13 cellular contexts compared by ENCODE assay signal in the genomic region with DNA sequence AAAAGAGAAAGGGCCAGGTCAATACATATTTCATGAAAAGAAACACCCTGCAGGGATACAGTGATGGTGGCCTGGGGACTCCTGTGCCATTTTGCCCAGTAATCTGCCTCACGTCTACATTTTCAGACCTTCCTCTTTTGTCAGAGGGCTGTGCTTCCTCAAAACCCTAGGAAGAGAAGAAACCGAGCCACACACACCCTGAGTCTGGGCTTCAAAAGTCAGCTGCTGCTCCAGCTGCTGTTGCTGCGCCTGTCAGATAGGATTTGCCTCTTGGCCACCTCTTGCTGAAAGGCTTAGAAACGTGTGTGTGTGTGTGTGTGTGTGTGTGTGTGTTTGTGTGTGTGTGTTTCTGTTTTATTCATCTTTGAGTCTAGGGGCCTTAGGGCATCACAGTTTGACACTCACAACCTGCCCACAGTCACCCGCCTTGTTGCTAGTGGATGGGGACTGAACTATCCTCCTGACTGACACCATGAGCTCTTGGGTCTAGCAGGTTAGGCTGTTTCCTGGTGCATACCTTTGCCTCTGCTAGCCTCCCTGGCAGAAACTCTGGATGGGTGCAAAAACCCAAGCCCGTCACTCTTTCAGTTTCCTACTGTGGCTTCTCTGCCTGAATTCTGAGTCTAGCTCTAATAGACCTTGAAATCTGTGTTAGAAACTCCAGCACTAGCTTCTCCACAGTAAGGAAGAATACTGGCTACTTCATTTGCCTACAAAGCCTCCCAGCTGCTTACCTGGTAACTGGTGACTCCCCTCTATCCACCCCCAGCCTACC.
A peak's percentile ranks its signal among the peaks of the same experiment; 100 is the strongest.
DNase-seq lines count a peak whose midpoint lies in the region; ATAC-seq and TF ChIP-seq lines count a peak whose summit lies in the region.
"Had no signal": no experiment of that assay in that cellular context is flagged by ENCODE, and none has a peak within 500 bp of the region (broad histone marks: within the 10 kb centered on the region; RNA-seq: fewer than 3 reads in every experiment).

No MANE protein-coding gene starts in this region.

- no peak overlapping the region for H3K4me3 Mint-ChIP-seq in Calu3 (ENCODE audit: low read depth, unreplicated experiment)
- H3K4me3 Mint-ChIP-seq: activated CD8-positive, alpha-beta memory T cell treated with anti-CD3 and anti-CD28 coated beads, Interleukin-2, amount 10 ng/mL, durations not matched to agents 7 days and 5 days; activated naive CD8-positive, alpha-beta T cell treated with anti-CD3 and anti-CD28 coated beads, Interleukin-2, amount 50 U/mL, for 24 hours had no signal

- ATAC-seq in heart left ventricle (peak in 3 of 4 donors; percentile 11 to 64 (median 62)), upper lobe of right lung (peak; percentile 90)
- ATAC-seq: activated CD8-positive, alpha-beta memory T cell treated with anti-CD3 and anti-CD28 coated beads, Interleukin-2, amount 10 ng/mL, durations not matched to agents 7 days and 5 days; activated naive CD8-positive, alpha-beta T cell treated with anti-CD3 and anti-CD28 coated beads, Interleukin-2, amount 50 U/mL, for 24 hours had no signal

- no peaks in the 10 kb centered on the region for H3K9me3 Mint-ChIP-seq in Calu3 (ENCODE audit: low read depth, unreplicated experiment)
- H3K9me3 Mint-ChIP-seq: activated naive CD8-positive, alpha-beta T cell treated with anti-CD3 and anti-CD28 coated beads, Interleukin-2, amount 50 U/mL, for 24 hours; IgD-negative memory B cell had no signal

- POLR2A ChIA-PET in OCI-LY7 (lab: Charles Lee) = interaction anchor here (0.8 to 1.0 kb wide), 2 partner anchors 10 to 36 kb away, joined by 3 to 4 read pairs; no protein-coding TSS in a partner anchor

- intact Hi-C loops in heart left ventricle (cut with DNase I) (no loop called here), OCI-LY7 (cut with micrococcal nuclease; ENCODE audit: unreplicated experiment) (no loop called here), upper lobe of right lung (cut with DNase I) (no loop called here), Calu3 (cut with micrococcal nuclease; ENCODE audit: unreplicated experiment) (no loop called here)

- H3K36me3 Mint-ChIP-seq in Calu3 (ENCODE audit: insufficient read depth, unreplicated experiment) = no peaks in the 10 kb centered on the region
- H3K36me3 Mint-ChIP-seq: activated CD8-positive, alpha-beta memory T cell treated with anti-CD3 and anti-CD28 coated beads, Interleukin-2, amount 10 ng/mL, durations not matched to agents 7 days and 5 days; IgD-negative memory B cell had no signal

- no peak for TF ChIP-seq POLR2A in heart left ventricle (IDR thresholded peaks at IDR 0.05)

- no peaks in the 10 kb centered on the region for H4K20me1 ChIP-seq in OCI-LY7 (ENCODE audit: insufficient read depth, low read length)

- 70 to 83% (median 79%) methylated on average over 6 of the region's 6 CpGs for WGBS in heart left ventricle, 4 donors

- no peak overlapping the region; the same call in 1 of the 2 replicates for H2AFZ ChIP-seq in OCI-LY7 (ENCODE audit: low read length)

- H3K27ac ChIP-seq in heart left ventricle (peak overlapping the region in 1 of 12 donors; percentile 82), right atrium auricular region (no peak overlapping the region), OCI-LY7 (ENCODE audit: low read depth, low read length, poor library complexity, severe bottlenecking) (no peak overlapping the region), upper lobe of right lung (no peak overlapping the region)

- H3K4me2 ChIP-seq in OCI-LY7 (ENCODE audit: low read length) = no peak overlapping the region; the same call in 1 of the 2 replicates

- H3K27me3 ChIP-seq in heart left ventricle (no peaks in the 10 kb centered on the region), right atrium auricular region (no peaks in the 10 kb centered on the region), upper lobe of right lung (no peaks in the 10 kb centered on the region)

- CTCF ChIA-PET in OCI-LY7 (lab: Charles Lee; ENCODE audit: unreplicated experiment) (no interaction called here), Calu3 (lab: Charles Lee) (interaction anchor here (0.6 to 0.7 kb wide), 2 partner anchors 268 to 642 kb away, joined by 3 to 5 read pairs; no protein-coding TSS in a partner anchor)

- BruUV-seq in OCI-LY7 (replicated peaks; lab: Mats Ljungman, UMichigan) (no TSS peak), Calu3 (replicated peaks; lab: Mats Ljungman, UMichigan) (no TSS peak)

- H3K4me1 ChIP-seq in heart left ventricle (peaks cover 0 to 30% (median 3%) of the 10 kb centered on the region in 12 donors), right atrium auricular region (peaks cover 0 to 10% of the 10 kb centered on the region in 2 donors), OCI-LY7 (ENCODE audit: insufficient read depth, low read length, poor library complexity, severe bottlenecking) (peaks cover 9% of the 10 kb centered on the region), upper lobe of right lung (peaks cover 8% of the 10 kb centered on the region)

- H3K27me3 Mint-ChIP-seq in Calu3 (ENCODE audit: unreplicated experiment) = peaks cover 21% of the 10 kb centered on the region
- H3K27me3 Mint-ChIP-seq: activated naive CD8-positive, alpha-beta T cell treated with anti-CD3 and anti-CD28 coated beads, Interleukin-2, amount 50 U/mL, for 24 hours had no signal

- TF ChIP-seq CTCF in heart left ventricle (IDR thresholded peaks at IDR 0.05) (no peak), right atrium auricular region (IDR thresholded peaks at IDR 0.05) (no peak), OCI-LY7 (conservative IDR thresholded peaks at IDR 0.05; ENCODE audit: low read length) (no peak), upper lobe of right lung (IDR thresholded peaks at IDR 0.05) (no peak), Calu3 (IDR thresholded peaks at IDR 0.05; ENCODE audit: unreplicated experiment) (no peak)

- no peaks in the 10 kb centered on the region for H3K79me2 ChIP-seq in OCI-LY7 (ENCODE audit: insufficient read depth, low read depth, low read length)

- H3K36me3 ChIP-seq in heart left ventricle (no peaks in the 10 kb centered on the region), right atrium auricular region (no peaks in the 10 kb centered on the region), OCI-LY7 (ENCODE audit: insufficient read depth, low read length) (no peaks in the 10 kb centered on the region), upper lobe of right lung (no peaks in the 10 kb centered on the region)

- no peaks in the 10 kb centered on the region for H3K9me2 ChIP-seq in OCI-LY7 (ENCODE audit: insufficient read depth, low read length)

- H3K4me1 Mint-ChIP-seq in Calu3 (ENCODE audit: low read depth, unreplicated experiment) = no peaks in the 10 kb centered on the region

- H3K4me3 ChIP-seq in heart left ventricle (no peak overlapping the region), right atrium auricular region (no peak overlapping the region), OCI-LY7 (ENCODE audit: low read depth, low read length, poor library complexity, severe bottlenecking) (no peak overlapping the region), upper lobe of right lung (no peak overlapping the region)

- H3K9me3 ChIP-seq in heart left ventricle (no peaks in the 10 kb centered on the region), right atrium auricular region (no peaks in the 10 kb centered on the region), OCI-LY7 (ENCODE audit: low read length) (no peaks in the 10 kb centered on the region), upper lobe of right lung (no peaks in the 10 kb centered on the region)

- no peak overlapping the region for H3K27ac Mint-ChIP-seq in Calu3 (ENCODE audit: unreplicated experiment)
- H3K27ac Mint-ChIP-seq: activated CD8-positive, alpha-beta memory T cell treated with anti-CD3 and anti-CD28 coated beads, Interleukin-2, amount 10 ng/mL, durations not matched to agents 7 days and 5 days; activated naive CD8-positive, alpha-beta T cell treated with anti-CD3 and anti-CD28 coated beads, Interleukin-2, amount 50 U/mL, for 24 hours had no signal

- peak in 3 of 5 donors; percentile 16 to 45 (median 23) for DNase-seq in heart left ventricle
- DNase-seq in right atrium auricular region (ENCODE audit: low spot score) = no peak
- peak; percentile 14 for DNase-seq in OCI-LY7 (ENCODE audit: low spot score)
- DNase-seq in hippocampal formation (lab: John Stamatoyannopoulos, UW) = peak; percentile 10 to 24
- no peak for DNase-seq in upper lobe of right lung
- no peak for DNase-seq in Calu3
- no peak for DNase-seq in D341Med (ENCODE audit: low spot score)
- no peak for DNase-seq in HPDE6-E6E7 (ENCODE audit: extremely low spot score)
- DNase-seq: activated CD8-positive, alpha-beta memory T cell treated with anti-CD3 and anti-CD28 coated beads, Interleukin-2, amount 10 ng/mL, durations not matched to agents 7 days and 5 days; activated naive CD8-positive, alpha-beta T cell treated with anti-CD3 and anti-CD28 coated beads, Interleukin-2, amount 50 U/mL, for 24 hours; DMS79 treated with DMSO at 0.1 percent for 48 hours; T1000 had no signal

Comparison
In these comparisons a context has a peak if more than half of its experiments do, and no peak if none do; other contexts are left out.
1. DNase-seq: peak in heart left ventricle (3 of 5), OCI-LY7 (single experiment) and hippocampal formation (2 of 2); none in right atrium auricular region (single experiment), upper lobe of right lung (single experiment), Calu3 (single experiment), D341Med (single experiment) and HPDE6-E6E7 (single experiment).